Comparison of ENCODE assay signal across 1 cellular context in genomic region chr19:10918359-10918758, GRCh38.
TF ChIP-seq lines count a peak whose summit lies in the region.

No MANE protein-coding gene starts in this region.

TF ChIP-seq in GM23338, 12 proteins besides CTCF, POLR2A, EP300 and RAD21 (continued from another document):
- no peak for TF ChIP-seq ZNF462 (CRISPR knock-in tag; IDR thresholded peaks at IDR 0.05)
